ENCODE assay signal across 8 cellular contexts in the genomic region with DNA sequence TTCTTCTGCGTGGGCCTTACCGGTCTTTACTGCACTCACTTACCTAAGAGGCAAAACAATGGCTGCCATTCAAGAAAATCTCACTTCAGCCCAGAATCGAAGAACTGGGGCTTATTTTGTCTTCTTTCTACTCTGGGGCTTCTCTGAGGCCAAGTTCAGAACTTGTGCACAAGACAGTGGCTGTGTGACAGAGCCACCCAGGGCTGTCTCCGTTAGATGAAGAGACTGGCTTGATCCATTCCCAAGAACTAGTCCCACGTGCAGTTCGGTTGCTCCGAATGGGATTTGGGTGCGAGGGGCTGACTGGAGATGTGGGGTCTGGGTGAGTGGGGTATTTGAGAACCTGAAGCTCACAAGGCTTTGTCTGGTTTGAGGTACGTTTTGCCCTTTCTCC. TPM values are rescaled to one million over a fixed set of nuclear protein-coding genes. Genes with fewer than 3 reads are reported as not detected.
DNase-seq lines count a peak whose midpoint lies in the region; ATAC-seq lines count a peak whose summit lies in the region.

No MANE protein-coding gene starts in this region.

- H3K4me1 ChIP-seq in HAP-1 (peaks cover 36% of the 10 kb centered on the region), right cardiac atrium (ENCODE audit: control insufficient read depth, insufficient read depth, low read length) (peaks cover 5% of the 10 kb centered on the region)

- peaks cover 8% of the 10 kb centered on the region; the same call in 1 of the 2 replicates for H3K9me3 ChIP-seq in HAP-1
- H3K9me3 ChIP-seq in right cardiac atrium (ENCODE audit: control insufficient read depth, low read length) = no peaks in the 10 kb centered on the region

- intact Hi-C loops in right cardiac atrium (cut with DNase I) = loop anchor here in 3 of 4 donors (1.0 to 10.0 kb wide), 3 partner anchors 30 to 217 kb away; no protein-coding TSS in a partner anchor

- peaks cover 4% of the 10 kb centered on the region for H3K36me3 Mint-ChIP-seq in activated naive CD8-positive, alpha-beta T cell

- in situ Hi-C loops in HAP-1 (cut with MboI; ENCODE audit: low sequenced_read_pairs) = no loop called here
- in situ Hi-C loops in ACHN (cut with HindIII; ENCODE audit: low pct_ligation_motif_present, low pct_unique_long_range_greater_than_20kb, low sequenced_read_pairs) = no loop called here

- peak; percentile 7 for DNase-seq in AG08395 (ENCODE audit: low spot score)
- no peak for DNase-seq in HAP-1 (ENCODE audit: low spot score in 2 of 2)
- no peak for DNase-seq in right cardiac atrium
- DNase-seq in skeletal muscle cell (ENCODE audit: low read depth) = no peak
- DNase-seq in ACHN = no peak

- H3K27me3 ChIP-seq in HAP-1 (ENCODE audit: low read depth) (no peaks in the 10 kb centered on the region), right cardiac atrium (ENCODE audit: control insufficient read depth, insufficient read depth) (no peaks in the 10 kb centered on the region)

- H3K27me3 Mint-ChIP-seq in activated naive CD8-positive, alpha-beta T cell = no peaks in the 10 kb centered on the region

- peaks cover 11% of the 10 kb centered on the region; the same call in 1 of the 2 replicates for H3K36me3 ChIP-seq in HAP-1 (replicated peaks)

- H3K27ac Mint-ChIP-seq in activated naive CD8-positive, alpha-beta T cell = peak overlapping the region; percentile 66

- H3K4me1 Mint-ChIP-seq in activated naive CD8-positive, alpha-beta T cell (ENCODE audit: low read depth) = peaks cover 37% of the 10 kb centered on the region

- peak overlapping the region; percentile 83 for H3K4me3 Mint-ChIP-seq in activated naive CD8-positive, alpha-beta T cell

- ATAC-seq in right cardiac atrium (peak; percentile 4 to 16), GM18909 (IDR thresholded peaks at IDR 0.05; ENCODE audit: poor library complexity, unreplicated experiment) (no peak), HG03045 (IDR thresholded peaks at IDR 0.05; ENCODE audit: unreplicated experiment) (no peak)

- H3K9me3 Mint-ChIP-seq in activated naive CD8-positive, alpha-beta T cell (ENCODE audit: low read depth) = no peaks in the 10 kb centered on the region

- 10% methylated on average over 9 of the region's 9 CpGs for WGBS in right cardiac atrium

- peak overlapping the region; percentile 96 for H3K4me3 ChIP-seq in HAP-1
- peak overlapping the region; percentile 92 for H3K4me3 ChIP-seq in right cardiac atrium (ENCODE audit: low read length)
- peak overlapping the region; percentile 60 for H3K4me3 ChIP-seq in skeletal muscle cell (ENCODE audit: low read depth, low read length)

- H3K27ac ChIP-seq in right cardiac atrium (ENCODE audit: low read length) = peak overlapping the region; percentile 53

RNA-seq across cellular contexts. Expression of a gene that starts 0.8 kb away (rescaled TPM):
- 10 to 100 TPM; 50.4 to 58.8 (median 53.2) TPM for total RNA-seq in right cardiac atrium
- 11.7 TPM for polyA plus RNA-seq in right cardiac atrium

Comparison
In these comparisons a context has a peak if more than half of its experiments do, and no peak if none do; other contexts are left out.
1. ATAC-seq: peak in right cardiac atrium (2 of 2); none in GM18909 (single experiment) and HG03045 (single experiment).
2. Peak in every context shown above with its lines, with median percentiles within 50 percentile points of each other: H3K4me3 ChIP-seq.